Comparison of ENCODE assay signal across 23 cellular contexts in the genomic region with DNA sequence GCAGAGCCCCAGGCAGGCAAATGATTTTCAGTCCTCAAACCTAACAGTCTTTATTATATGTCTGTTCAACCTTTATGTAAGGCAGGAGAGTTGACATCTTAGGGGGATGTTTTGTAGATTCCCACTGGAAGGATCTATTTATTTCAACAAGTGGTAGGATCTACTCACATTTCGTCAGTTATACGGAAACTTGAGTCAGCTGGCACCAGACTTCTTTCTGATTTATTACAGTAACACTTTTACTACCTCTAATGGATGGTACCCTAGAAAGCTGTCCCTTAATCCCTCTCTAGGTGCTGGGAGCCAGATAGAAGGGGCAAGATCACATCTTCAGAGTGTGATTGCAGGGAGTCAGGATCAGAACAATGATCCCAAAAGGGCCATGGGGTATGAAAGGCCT. TPM values are rescaled to one million over a fixed set of nuclear protein-coding genes. Genes with fewer than 3 reads are reported as not detected.
A peak's percentile ranks its signal among the peaks of the same experiment; 100 is the strongest.
DNase-seq lines count a peak whose midpoint lies in the region; ATAC-seq and TF ChIP-seq lines count a peak whose summit lies in the region.
"Had no signal": no experiment of that assay in that cellular context is flagged by ENCODE, and none has a peak within 500 bp of the region (broad histone marks: within the 10 kb centered on the region; RNA-seq: fewer than 3 reads in every experiment).

No MANE protein-coding gene starts in this region.

- H3K4me2 ChIP-seq in neural progenitor cell (no peak overlapping the region), GM23338 (no peak overlapping the region)

- no peak overlapping the region for H3K4me3 ChIP-seq in CD8-positive, alpha-beta memory T cell (ENCODE audit: low read length)
- H3K4me3 ChIP-seq in neural progenitor cell (no peak overlapping the region), GM23338 (no peak overlapping the region)
- H3K4me3 ChIP-seq: MG63, Peyer's patch, SJSA1 had no signal

- peaks cover 25% of the 10 kb centered on the region for H3K4me1 Mint-ChIP-seq in T-helper 1 cell treated with Interleukin-12 subunit alpha and Interleukin-12 subunit beta and Interleukin-4 antibody, amounts not matched to agents 30 μg/mL and 1 μg/mL, for 36 hours (ENCODE audit: low read depth)
- peaks cover 30 to 35% (median 32%) of the 10 kb centered on the region in 3 donors for H3K4me1 Mint-ChIP-seq in CD8-positive, alpha-beta memory T cell
- H3K4me1 Mint-ChIP-seq in dendritic cell treated with granulocyte-macrophage colony-stimulating factor and Interleukin-4, amounts not matched to agents 40 ng/mL and 50 ng/mL, for 4 days (ENCODE audit: low read depth) = peaks cover 32% of the 10 kb centered on the region
- H3K4me1 Mint-ChIP-seq in neural progenitor cell (peaks cover 27% of the 10 kb centered on the region), GM23338 (peaks cover 18% of the 10 kb centered on the region)

- intact Hi-C loops in dendritic cell treated with granulocyte-macrophage colony-stimulating factor and Interleukin-4, amounts not matched to agents 40 ng/mL and 50 ng/mL, for 4 days (cut with micrococcal nuclease) = no loop called here

- POLR2A ChIA-PET in CD8-positive, alpha-beta memory T cell (lab: Charles Lee) = no interaction called here

- H3K79me2 ChIP-seq in neural progenitor cell (ENCODE audit: low read depth) (peaks cover 30% of the 10 kb centered on the region), GM23338 (replicated peaks; ENCODE audit: insufficient read depth) (peaks cover 29% of the 10 kb centered on the region)

- H3K27ac Mint-ChIP-seq in T-helper 1 cell treated with Interleukin-12 subunit alpha and Interleukin-12 subunit beta and Interleukin-4 antibody, amounts not matched to agents 30 μg/mL and 1 μg/mL, for 36 hours = peak overlapping the region; percentile 66
- peak overlapping the region in 4 of 8 donors; percentile 17 to 72 (median 43) for H3K27ac Mint-ChIP-seq in CD8-positive, alpha-beta memory T cell
- H3K27ac Mint-ChIP-seq in dendritic cell treated with granulocyte-macrophage colony-stimulating factor and Interleukin-4, amounts not matched to agents 40 ng/mL and 50 ng/mL, for 4 days = peak overlapping the region; percentile 7
- peak overlapping the region; percentile 53 for H3K27ac Mint-ChIP-seq in neural progenitor cell
- H3K27ac Mint-ChIP-seq in GM23338 = no peak overlapping the region
- H3K27ac Mint-ChIP-seq: H9 had no signal

- H3K27ac ChIP-seq in CD8-positive, alpha-beta memory T cell (ENCODE audit: low read depth, low read length) = no peak overlapping the region
- H3K27ac ChIP-seq in neural progenitor cell (no peak overlapping the region), GM23338 (ENCODE audit: low read depth) (no peak overlapping the region)
- H3K27ac ChIP-seq: 22Rv1, Peyer's patch, SJSA1 had no signal

- H3K9ac ChIP-seq in neural progenitor cell = no peak overlapping the region

- ATAC-seq in GM23338 = no peak
- no peak for ATAC-seq in stimulated activated naive CD8-positive, alpha-beta T cell treated with anti-CD3 and anti-CD28 coated beads, Interleukin-15, Interleukin-2, amounts not matched to agents 100 U/mL and 50 U/mL, for 24 hours

- peaks cover 24% of the 10 kb centered on the region for H3F3A ChIP-seq in neural progenitor cell (ENCODE audit: low read depth)
- H3F3A ChIP-seq in GM23338 (replicated peaks; ENCODE audit: low read depth) = peaks cover 15% of the 10 kb centered on the region

- no peaks in the 10 kb centered on the region for H3K9me3 Mint-ChIP-seq in T-helper 1 cell treated with Interleukin-12 subunit alpha and Interleukin-12 subunit beta and Interleukin-4 antibody, amounts not matched to agents 30 μg/mL and 1 μg/mL, for 36 hours
- H3K9me3 Mint-ChIP-seq in CD8-positive, alpha-beta memory T cell = no peaks in the 10 kb centered on the region
- no peaks in the 10 kb centered on the region for H3K9me3 Mint-ChIP-seq in dendritic cell treated with granulocyte-macrophage colony-stimulating factor and Interleukin-4, amounts not matched to agents 40 ng/mL and 50 ng/mL, for 4 days
- H3K9me3 Mint-ChIP-seq in neural progenitor cell (peaks cover 6% of the 10 kb centered on the region), GM23338 (peaks cover 11% of the 10 kb centered on the region)

- no peak for TF ChIP-seq CTCF in neural progenitor cell (IDR thresholded peaks at IDR 0.05)
- TF ChIP-seq CTCF in GM23338 (conservative IDR thresholded peaks at IDR 0.05; ENCODE audit: low read depth in 2 of 2) = no peak

- H3K27me3 ChIP-seq in CD8-positive, alpha-beta memory T cell (ENCODE audit: insufficient read depth, low read length, poor library complexity, severe bottlenecking) = no peaks in the 10 kb centered on the region
- peaks cover 8% of the 10 kb centered on the region for H3K27me3 ChIP-seq in neural progenitor cell
- H3K27me3 ChIP-seq in GM23338 (ENCODE audit: insufficient read depth) = 0 out of 2 replicates have a peak, but pooled peaks cover 4% of the 10 kb centered on the region
- H3K27me3 ChIP-seq: MG63, Peyer's patch, SJSA1 had no signal

- CTCF ChIA-PET in CD8-positive, alpha-beta memory T cell (lab: Charles Lee) = interaction anchor here (0.7 to 1.4 kb wide), 2 partner anchors 10 to 205 kb away, joined by 3 read pairs; no protein-coding TSS in a partner anchor

- DNase-seq in T-helper 1 cell (no peak), neural progenitor cell (ENCODE audit: low spot score) (no peak), GM23338 (ENCODE audit: low spot score) (no peak), DMS153 treated with DMSO at 0.1 percent for 48 hours (lab: John Stamatoyannopoulos, UW; ENCODE audit: unreplicated experiment) (no peak)
- no peak for DNase-seq in CD8-positive, alpha-beta memory T cell
- no peak for DNase-seq in stimulated activated naive CD8-positive, alpha-beta T cell treated with anti-CD3 and anti-CD28 coated beads, Interleukin-15, Interleukin-2, amounts not matched to agents 100 U/mL and 50 U/mL, for 24 hours
- DNase-seq: AML-193, DMS53, EL, H9, Kasumi-1, MG63, NCI-H1092, NCI-H2081, NCI-H2171 treated with DMSO at 0.1 percent for 48 hours, NCI-H446, NCI-H69, Peyer's patch had no signal

- H3K9me2 ChIP-seq in GM23338 (ENCODE audit: insufficient read depth) = no peaks in the 10 kb centered on the region

- H3K9me3 ChIP-seq in CD8-positive, alpha-beta memory T cell (ENCODE audit: low read length) = no peaks in the 10 kb centered on the region
- no peaks in the 10 kb centered on the region for H3K9me3 ChIP-seq in neural progenitor cell (ENCODE audit: low read depth)
- H3K9me3 ChIP-seq: MG63, Peyer's patch, SJSA1 had no signal

- peaks cover 27% of the 10 kb centered on the region for H3K4me1 ChIP-seq in CD8-positive, alpha-beta memory T cell (ENCODE audit: insufficient read depth, low read length)
- peaks cover 11% of the 10 kb centered on the region for H3K4me1 ChIP-seq in neural progenitor cell
- peaks cover 11% of the 10 kb centered on the region for H3K4me1 ChIP-seq in GM23338 (ENCODE audit: insufficient read depth)

- peaks cover 26% of the 10 kb centered on the region for H3K36me3 Mint-ChIP-seq in T-helper 1 cell treated with Interleukin-12 subunit alpha and Interleukin-12 subunit beta and Interleukin-4 antibody, amounts not matched to agents 30 μg/mL and 1 μg/mL, for 36 hours (ENCODE audit: low read depth)
- peaks cover 0 to 29% (median 13%) of the 10 kb centered on the region in 3 donors for H3K36me3 Mint-ChIP-seq in CD8-positive, alpha-beta memory T cell
- H3K36me3 Mint-ChIP-seq in dendritic cell treated with granulocyte-macrophage colony-stimulating factor and Interleukin-4, amounts not matched to agents 40 ng/mL and 50 ng/mL, for 4 days (ENCODE audit: low read depth) = peaks cover 34% of the 10 kb centered on the region
- H3K36me3 Mint-ChIP-seq in neural progenitor cell (peaks cover 24% of the 10 kb centered on the region), GM23338 (ENCODE audit: low read depth) (peaks cover 27% of the 10 kb centered on the region)

- no peak overlapping the region for H3K4me3 Mint-ChIP-seq in T-helper 1 cell treated with Interleukin-12 subunit alpha and Interleukin-12 subunit beta and Interleukin-4 antibody, amounts not matched to agents 30 μg/mL and 1 μg/mL, for 36 hours
- H3K4me3 Mint-ChIP-seq in CD8-positive, alpha-beta memory T cell = peak overlapping the region in 4 of 7 donors; percentile 8 to 82 (median 61)
- H3K4me3 Mint-ChIP-seq in dendritic cell treated with granulocyte-macrophage colony-stimulating factor and Interleukin-4, amounts not matched to agents 40 ng/mL and 50 ng/mL, for 4 days = no peak overlapping the region
- H3K4me3 Mint-ChIP-seq in neural progenitor cell = no peak overlapping the region
- no peak overlapping the region for H3K4me3 Mint-ChIP-seq in GM23338
- H3K4me3 Mint-ChIP-seq: CD14-positive monocyte, H9 had no signal

- H3K27me3 Mint-ChIP-seq in T-helper 1 cell treated with Interleukin-12 subunit alpha and Interleukin-12 subunit beta and Interleukin-4 antibody, amounts not matched to agents 30 μg/mL and 1 μg/mL, for 36 hours (ENCODE audit: low read depth) = peaks cover 3% of the 10 kb centered on the region
- H3K27me3 Mint-ChIP-seq in CD8-positive, alpha-beta memory T cell = peaks cover 0 to 2% of the 10 kb centered on the region in 2 donors
- peaks cover 5% of the 10 kb centered on the region for H3K27me3 Mint-ChIP-seq in dendritic cell treated with granulocyte-macrophage colony-stimulating factor and Interleukin-4, amounts not matched to agents 40 ng/mL and 50 ng/mL, for 4 days
- H3K27me3 Mint-ChIP-seq in neural progenitor cell (ENCODE audit: insufficient read depth, low read depth) (peaks cover 4% of the 10 kb centered on the region), GM23338 (ENCODE audit: insufficient read depth, low read depth, poor library complexity) (peaks cover 30% of the 10 kb centered on the region)

- H4K20me1 ChIP-seq in neural progenitor cell (ENCODE audit: low read depth) (peaks cover 25% of the 10 kb centered on the region), GM23338 (replicated peaks; ENCODE audit: insufficient read depth) (peaks cover 16% of the 10 kb centered on the region)

- H2AFZ ChIP-seq in neural progenitor cell (replicated peaks) (no peak overlapping the region), GM23338 (no peak overlapping the region)

- peaks cover 23% of the 10 kb centered on the region for H3K36me3 ChIP-seq in CD8-positive, alpha-beta memory T cell (ENCODE audit: insufficient read depth, low read length)
- peaks cover 18% of the 10 kb centered on the region for H3K36me3 ChIP-seq in neural progenitor cell
- H3K36me3 ChIP-seq in GM23338 (ENCODE audit: insufficient read depth) = peaks cover 23% of the 10 kb centered on the region

RNA-seq across cellular contexts. Expression of a gene that starts 2.1 kb away (rescaled TPM):
- 1,000 to 10,000 TPM; 1,340 to 1,381 TPM for total RNA-seq in CD8-positive, alpha-beta memory T cell
- polyA plus RNA-seq in CD8-positive, alpha-beta memory T cell = 4,796 TPM
- 2,151 and 2,596 TPM in 2 replicates for total RNA-seq in neural progenitor cell (ENCODE audit: low replicate concordance)
- total RNA-seq in GM23338 (2014; rRNA removed; shearing (Covaris generic)) = 819 and 926 TPM in 2 replicates
- 3,213 and 3,415 TPM in 2 replicates for polyA plus RNA-seq in GM23338 (2016; fragmentation: Nextera tagmentation; extraction: Ambion mirVana)

Comparison
In these comparisons a context has a peak if more than half of its experiments do, and no peak if none do; other contexts are left out.
1. H3K4me3 Mint-ChIP-seq: peak in CD8-positive, alpha-beta memory T cell (4 of 7); none in T-helper 1 cell treated with Interleukin-12 subunit alpha and Interleukin-12 subunit beta and Interleukin-4 antibody, amounts not matched to agents 30 μg/mL and 1 μg/mL, for 36 hours (single experiment), dendritic cell treated with granulocyte-macrophage colony-stimulating factor and Interleukin-4, amounts not matched to agents 40 ng/mL and 50 ng/mL, for 4 days (single experiment), neural progenitor cell (single experiment) and GM23338 (single experiment).